18 cellular contexts compared by ENCODE assay signal in the genomic region with DNA sequence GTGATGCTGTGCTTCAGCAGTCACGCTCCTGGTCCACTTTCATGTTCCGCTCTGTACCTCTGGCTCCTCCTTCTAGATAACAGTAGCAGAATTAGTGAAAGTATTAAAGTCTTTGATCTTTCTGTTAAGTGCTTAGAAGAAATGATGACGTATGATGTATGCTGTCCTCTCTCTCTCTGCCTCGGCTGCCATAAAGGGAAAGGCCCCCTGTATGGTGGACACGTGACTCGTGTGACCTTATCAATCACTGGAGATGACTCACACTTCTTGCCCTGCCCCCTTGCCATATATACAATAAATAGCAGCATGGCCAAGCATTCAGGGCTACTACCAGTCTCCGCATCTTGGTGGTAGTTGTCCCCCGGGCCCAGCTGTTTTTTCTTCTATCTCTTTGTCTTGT.
DNase-seq lines count a peak whose midpoint lies in the region; ATAC-seq, FAIRE-seq and TF ChIP-seq lines count a peak whose summit lies in the region.
"Had no signal": no experiment of that assay in that cellular context is flagged by ENCODE, and none has a peak within 500 bp of the region (broad histone marks: within the 10 kb centered on the region; RNA-seq: fewer than 3 reads in every experiment).

No MANE protein-coding gene starts in this region.

- H3K9me3 ChIP-seq in K562 (replicated peaks; ENCODE audit: control insufficient read depth, insufficient read depth, low read depth, low read length): no peaks in the 10 kb centered on the region; the same call in 1 of the 2 replicates
- H3K9me3 ChIP-seq: Caco-2 had no signal

- CTCF ChIA-PET in K562 (lab: Yijun Ruan, JAX; ENCODE audit: low intra/inter-chr PET ratio): no interaction called here

- H3K4me3 ChIP-seq in K562: no peak overlapping the region

- no peaks in the 10 kb centered on the region for H3K36me3 ChIP-seq in K562 (ENCODE audit: control insufficient read depth, insufficient read depth, low read length)

- WGBS in K562 (ENCODE audit: insufficient coverage, low coverage, missing lambda C conversion rate): 42% methylated on average over 8 of the region's 8 CpGs

- H3K9ac ChIP-seq in K562 (ENCODE audit: insufficient read depth in 1 of 2, low read depth in 2 of 2, low read length in 2 of 2): no peak overlapping the region

- H3K79me2 ChIP-seq in K562 (ENCODE audit: control insufficient read depth, insufficient read depth, low read length): no peaks in the 10 kb centered on the region

- no peak for TF ChIP-seq EP300 in K562 (IDR thresholded peaks at IDR 0.05; ENCODE audit: low read length)

- no peak for TF ChIP-seq CTCF in K562 (IDR thresholded peaks at IDR 0.05 in 2 of 3, conservative IDR thresholded peaks at IDR 0.05 in 1 of 3; ENCODE audit: insufficient read depth in 2 of 3, low read depth in 1 of 3, low read length in 3 of 3)

- H3K27ac Mint-ChIP-seq in stimulated activated naive CD8-positive, alpha-beta T cell treated with anti-CD3 and anti-CD28 coated beads, Interleukin-15, amount 100 ng/mL, for 72 hours: no peak overlapping the region
- peak overlapping the region; percentile 0 to 88 (median 54) for H3K27ac Mint-ChIP-seq in naive B cell
- H3K27ac Mint-ChIP-seq: CD4-positive, alpha-beta T cell had no signal

- peaks cover 0 to 2% of the 10 kb centered on the region in 2 experiments; a peak in 1 of 5 replicates for H3K27me3 ChIP-seq in K562 (ENCODE audit: control insufficient read depth in 2 of 2, insufficient read depth in 2 of 2, low read length in 2 of 2)

- TF ChIP-seq RAD21 in K562 (CRISPR knock-in tag; conservative IDR thresholded peaks at IDR 0.05 in 1 of 2, IDR thresholded peaks at IDR 0.05 in 1 of 2): no peak

- BruUV-seq in K562 (replicated peaks; lab: Mats Ljungman, UMichigan): no TSS peak

- in situ Hi-C loops in K562 (cut with MboI): loop anchor here (25.0 kb wide), 2 partner anchors 535 to 1085 kb away; no protein-coding TSS in a partner anchor

- H3K27ac ChIP-seq in K562 (ENCODE audit: extremely low read depth, low read depth, low read length): no peak overlapping the region
- H3K27ac ChIP-seq: C4-2B had no signal

- no peak overlapping the region for H3K4me2 ChIP-seq in K562 (ENCODE audit: insufficient read depth, low read length)

- H3K27me3 Mint-ChIP-seq in stimulated activated naive CD8-positive, alpha-beta T cell treated with anti-CD3 and anti-CD28 coated beads, Interleukin-15, amount 100 ng/mL, for 72 hours: no peaks in the 10 kb centered on the region
- no peaks in the 10 kb centered on the region for H3K27me3 Mint-ChIP-seq in naive B cell
- H3K27me3 Mint-ChIP-seq: CD4-positive, alpha-beta T cell had no signal

- FAIRE-seq in K562 (lab: Jason Lieb, UNC): no peak
- FAIRE-seq: A204.1, H1 had no signal

- ATAC-seq in stimulated activated naive CD8-positive, alpha-beta T cell treated with anti-CD3 and anti-CD28 coated beads, Interleukin-15, Interleukin-2, amounts not matched to agents 100 U/mL and 50 U/mL, for 24 hours: peak; percentile 57
- ATAC-seq in stimulated activated naive CD8-positive, alpha-beta T cell treated with anti-CD3 and anti-CD28 coated beads, Interleukin-15, amount 100 ng/mL, for 72 hours: no peak
- ATAC-seq in K562 (no peak), naive B cell (ENCODE audit: low read depth in 2 of 2) (no peak), HG02763 (IDR thresholded peaks at IDR 0.05; ENCODE audit: unreplicated experiment) (no peak), GM21381 (IDR thresholded peaks at IDR 0.05; ENCODE audit: unreplicated experiment) (no peak)

- H3K4me3 Mint-ChIP-seq in stimulated activated naive CD8-positive, alpha-beta T cell treated with anti-CD3 and anti-CD28 coated beads, Interleukin-15, amount 100 ng/mL, for 72 hours: no peak overlapping the region
- H3K4me3 Mint-ChIP-seq in naive B cell: no peak overlapping the region
- H3K4me3 Mint-ChIP-seq: CD4-positive, alpha-beta T cell; H9 had no signal

- H3K36me3 Mint-ChIP-seq in naive B cell: peaks cover 21 to 29% of the 10 kb centered on the region in 2 donors

- H3K4me1 ChIP-seq in K562 (replicated peaks in 1 of 2; ENCODE audit: control insufficient read depth in 2 of 2, insufficient read depth in 2 of 2, low read length in 2 of 2): no peaks in the 10 kb centered on the region
- H3K4me1 ChIP-seq: Caco-2 had no signal

- TF ChIP-seq POLR2A in K562 (conservative IDR thresholded peaks at IDR 0.05): no peak

- intact Hi-C loops in K562 (cut with micrococcal nuclease): no loop called here

- POLR2A ChIA-PET in K562 (lab: Yijun Ruan, JAX): no interaction called here

- H3K4me1 Mint-ChIP-seq in stimulated activated naive CD8-positive, alpha-beta T cell treated with anti-CD3 and anti-CD28 coated beads, Interleukin-15, amount 100 ng/mL, for 72 hours: no peaks in the 10 kb centered on the region
- peaks cover 13 to 26% (median 17%) of the 10 kb centered on the region in 3 donors for H3K4me1 Mint-ChIP-seq in naive B cell

- H2AFZ ChIP-seq in K562 (ENCODE audit: low read depth, low read length): no peak overlapping the region

- DNase-seq in stimulated activated naive CD8-positive, alpha-beta T cell treated with anti-CD3 and anti-CD28 coated beads, Interleukin-15, Interleukin-2, amounts not matched to agents 100 U/mL and 50 U/mL, for 24 hours: no peak
- no peak for DNase-seq in stimulated activated naive CD8-positive, alpha-beta T cell treated with anti-CD3 and anti-CD28 coated beads, Interleukin-15, amount 100 ng/mL, for 72 hours
- DNase-seq in K562 (ENCODE audit: extremely low read depth in 1 of 4, low spot score in 3 of 4) (no peak), naive B cell (no peak), D341Med (ENCODE audit: low spot score) (no peak)
- DNase-seq: ACHN; Caco-2; CD4-positive, alpha-beta T cell; DMS153; DMS79 treated with DMSO at 0.1 percent for 48 hours; GF-D8; H9; KBM-7 had no signal

- no peaks in the 10 kb centered on the region for H4K20me1 ChIP-seq in K562 (replicated peaks; ENCODE audit: control insufficient read depth, insufficient read depth, low read length)

- no peaks in the 10 kb centered on the region for H3K9me1 ChIP-seq in K562 (ENCODE audit: control insufficient read depth, insufficient read depth, low read length)

- H3K9me3 Mint-ChIP-seq in stimulated activated naive CD8-positive, alpha-beta T cell treated with anti-CD3 and anti-CD28 coated beads, Interleukin-15, amount 100 ng/mL, for 72 hours: no peaks in the 10 kb centered on the region
- H3K9me3 Mint-ChIP-seq in naive B cell: peaks cover 0 to 3% (median 0%) of the 10 kb centered on the region in 7 donors
- H3K9me3 Mint-ChIP-seq: CD4-positive, alpha-beta T cell had no signal

TF ChIP-seq in K562, 482 proteins besides CTCF, POLR2A, EP300 and RAD21 (continues in another document):
- TF ChIP-seq CBX5 (IDR thresholded peaks at IDR 0.05; ENCODE audit: borderline replicate concordance, low read depth) (no peak), CEBPB (tag; IDR thresholded peaks at IDR 0.05) (no peak), RBBP5 (IDR thresholded peaks at IDR 0.05; ENCODE audit: borderline replicate concordance, insufficient read depth, low read length, poor library complexity, severe bottlenecking) (no peak), CBX3 (IDR thresholded peaks at IDR 0.05; ENCODE audit: borderline replicate concordance in 1 of 2, low read length in 2 of 2) (no peak), CREM (IDR thresholded peaks at IDR 0.05; ENCODE audit: low read depth) (no peak), MYNN (IDR thresholded peaks at IDR 0.05) (no peak), MYNN (CRISPR knock-in tag; IDR thresholded peaks at IDR 0.05) (no peak), JUND (IDR thresholded peaks at IDR 0.05; ENCODE audit: borderline replicate concordance, low read depth, low read length) (peak; percentile 30; the same call in 1 of the 2 replicates), JUND (tag; IDR thresholded peaks at IDR 0.05; ENCODE audit: borderline replicate concordance, low read depth, low read length) (no peak), BHLHE40 (IDR thresholded peaks at IDR 0.05; ENCODE audit: low read length) (0 out of 2 replicates have a peak, but pooled peaks have one; percentile 11), MEF2D (tag; conservative IDR thresholded peaks at IDR 0.05; ENCODE audit: low read depth) (no peak), ETV5 (CRISPR knock-in tag; IDR thresholded peaks at IDR 0.05; ENCODE audit: low read depth) (no peak), RBM22 (IDR thresholded peaks at IDR 0.05; ENCODE audit: low read depth, low read length, poor library complexity, severe bottlenecking) (no peak), EP400 (IDR thresholded peaks at IDR 0.05) (no peak), CHD4 (IDR thresholded peaks at IDR 0.05; ENCODE audit: insufficient read depth, insufficient replicate concordance, low read depth, low read length, poor library complexity, severe bottlenecking) (no peak), MCM3 (IDR thresholded peaks at IDR 0.05) (no peak), ZNF212 (CRISPR knock-in tag; IDR thresholded peaks at IDR 0.05) (no peak)
- TF ChIP-seq, protein P1, sequence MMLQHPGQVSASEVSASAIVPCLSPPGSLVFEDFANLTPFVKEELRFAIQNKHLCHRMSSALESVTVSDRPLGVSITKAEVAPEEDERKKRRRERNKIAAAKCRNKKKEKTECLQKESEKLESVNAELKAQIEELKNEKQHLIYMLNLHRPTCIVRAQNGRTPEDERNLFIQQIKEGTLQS (IDR thresholded peaks at IDR 0.05): peak; percentile 27; the same call in 1 of the 2 replicates
- TF ChIP-seq, protein P1 (CRISPR knock-in tag; conservative IDR thresholded peaks at IDR 0.05): no peak
- TF ChIP-seq, protein P2, sequence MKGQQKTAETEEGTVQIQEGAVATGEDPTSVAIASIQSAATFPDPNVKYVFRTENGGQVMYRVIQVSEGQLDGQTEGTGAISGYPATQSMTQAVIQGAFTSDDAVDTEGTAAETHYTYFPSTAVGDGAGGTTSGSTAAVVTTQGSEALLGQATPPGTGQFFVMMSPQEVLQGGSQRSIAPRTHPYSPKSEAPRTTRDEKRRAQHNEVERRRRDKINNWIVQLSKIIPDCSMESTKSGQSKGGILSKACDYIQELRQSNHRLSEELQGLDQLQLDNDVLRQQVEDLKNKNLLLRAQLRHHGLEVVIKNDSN (CRISPR knock-in tag; IDR thresholded peaks at IDR 0.05): 0 out of 2 replicates have a peak, but pooled peaks have one; percentile 12
- TF ChIP-seq, protein P3, sequence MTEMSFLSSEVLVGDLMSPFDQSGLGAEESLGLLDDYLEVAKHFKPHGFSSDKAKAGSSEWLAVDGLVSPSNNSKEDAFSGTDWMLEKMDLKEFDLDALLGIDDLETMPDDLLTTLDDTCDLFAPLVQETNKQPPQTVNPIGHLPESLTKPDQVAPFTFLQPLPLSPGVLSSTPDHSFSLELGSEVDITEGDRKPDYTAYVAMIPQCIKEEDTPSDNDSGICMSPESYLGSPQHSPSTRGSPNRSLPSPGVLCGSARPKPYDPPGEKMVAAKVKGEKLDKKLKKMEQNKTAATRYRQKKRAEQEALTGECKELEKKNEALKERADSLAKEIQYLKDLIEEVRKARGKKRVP (CRISPR knock-in tag; IDR thresholded peaks at IDR 0.05): no peak

Comparison
In these comparisons a context has a peak if more than half of its experiments do, and no peak if none do; other contexts are left out.
1. H3K27ac Mint-ChIP-seq: peak in naive B cell (6 of 6); none in stimulated activated naive CD8-positive, alpha-beta T cell treated with anti-CD3 and anti-CD28 coated beads, Interleukin-15, amount 100 ng/mL, for 72 hours (0 of 2).